In genomic region chr6:82930920-82931319, GRCh38 we compare ENCODE assay signal across 7 cellular contexts.
DNase-seq lines count a peak whose midpoint lies in the region; ATAC-seq, FAIRE-seq and TF ChIP-seq lines count a peak whose summit lies in the region.
"Not testable (repeated sequence)": the region's sequence is repeated elsewhere in the genome, so short reads cannot be mapped to it uniquely, and the experiment has no call there.

No MANE protein-coding gene starts in this region.

- intact Hi-C loops in HCT116 (cut with micrococcal nuclease); OCI-LY7 (cut with micrococcal nuclease; ENCODE audit: unreplicated experiment); K562 (cut with micrococcal nuclease): not testable (repeated sequence)

- not testable (repeated sequence) for H3K18ac ChIP-seq in mesendoderm (ENCODE audit: low read length)

- not testable (repeated sequence) for H3K79me2 ChIP-seq in HCT116 (ENCODE audit: insufficient read depth, low read length); OCI-LY7 (ENCODE audit: insufficient read depth, low read depth, low read length); K562 (ENCODE audit: control insufficient read depth, insufficient read depth, low read length); mesendoderm (ENCODE audit: control insufficient read depth, insufficient read depth, low read length)

- WGBS in K562 (ENCODE audit: insufficient coverage, low coverage, missing lambda C conversion rate) = 93% methylated on average over 3 of the region's 3 CpGs
- no CpG with 5 or more reads among the region's 3 CpGs for WGBS in mesendoderm (ENCODE audit: extremely low coverage, insufficient coverage, low lambda C conversion rate)

- H3K4me3 ChIP-seq in HCT116 (replicated peaks in 1 of 2; ENCODE audit: low read depth in 1 of 2, low read length in 2 of 2); OCI-LY7 (ENCODE audit: low read depth, low read length, poor library complexity, severe bottlenecking); K562; mesendoderm (ENCODE audit: low read length): not testable (repeated sequence)

- in situ Hi-C loops in K562 (cut with MboI) = not testable (repeated sequence)

- TF ChIP-seq RAD21 in HCT116 (IDR thresholded peaks at IDR 0.05; ENCODE audit: low read depth); K562 (CRISPR knock-in tag; conservative IDR thresholded peaks at IDR 0.05 in 1 of 2, IDR thresholded peaks at IDR 0.05 in 1 of 2): not testable (repeated sequence)

- peaks cover 0 to 15% of the 10 kb centered on the region in 2 experiments; a peak in 2 of 4 replicates for H3K36me3 ChIP-seq in HCT116 (ENCODE audit: control insufficient read depth in 1 of 2, insufficient read depth in 2 of 2, low read length in 2 of 2)
- H3K36me3 ChIP-seq in OCI-LY7 (ENCODE audit: insufficient read depth, low read length) = peaks cover 20% of the 10 kb centered on the region
- not testable (repeated sequence) for H3K36me3 ChIP-seq in K562 (ENCODE audit: control insufficient read depth, insufficient read depth, low read length); mesendoderm (ENCODE audit: control insufficient read depth, insufficient read depth, low read length)

- not testable (repeated sequence) for TF ChIP-seq POLR2A in HCT116 (IDR thresholded peaks at IDR 0.05; ENCODE audit: borderline replicate concordance, extremely low read depth, insufficient read depth, insufficient read length); K562 (conservative IDR thresholded peaks at IDR 0.05); erythroblast (IDR thresholded peaks at IDR 0.05; ENCODE audit: low read length)

- H2BK5ac ChIP-seq in mesendoderm (ENCODE audit: low read length) = not testable (repeated sequence)

- not testable (repeated sequence) for H2AK5ac ChIP-seq in mesendoderm (ENCODE audit: low read length)

- not testable (repeated sequence) for H3K4me1 ChIP-seq in HCT116 (ENCODE audit: control insufficient read depth in 1 of 2, insufficient read depth in 2 of 2, low read length in 2 of 2); OCI-LY7 (ENCODE audit: insufficient read depth, low read length, poor library complexity, severe bottlenecking); K562 (replicated peaks in 1 of 2; ENCODE audit: control insufficient read depth in 2 of 2, insufficient read depth in 2 of 2, low read length in 2 of 2); mesendoderm (ENCODE audit: control insufficient read depth, low read depth, low read length)

- not testable (repeated sequence) for H3K79me1 ChIP-seq in mesendoderm (ENCODE audit: low read length)

- H3K9me2 ChIP-seq in HCT116 (ENCODE audit: insufficient read depth); OCI-LY7 (ENCODE audit: insufficient read depth, low read length): not testable (repeated sequence)

- H3K4ac ChIP-seq in mesendoderm (ENCODE audit: low read depth, low read length) = not testable (repeated sequence)

- RAD21 ChIA-PET in HCT116 (lab: Charles Lee; ENCODE audit: low non-redundant PET in 1 of 2, low total read pairs in 2 of 2, uncharacterized antibody in 2 of 2, unreplicated experiment in 2 of 2) = not testable (repeated sequence)

- not testable (repeated sequence) for H3K56ac ChIP-seq in mesendoderm (ENCODE audit: low read length)

- H3K9me1 ChIP-seq in K562 (ENCODE audit: control insufficient read depth, insufficient read depth, low read length) = not testable (repeated sequence)

- not testable (repeated sequence) for TF ChIP-seq CTCF in HCT116 (IDR thresholded peaks at IDR 0.05 in 2 of 3, conservative IDR thresholded peaks at IDR 0.05 in 1 of 3; ENCODE audit: borderline replicate concordance in 1 of 3, insufficient read depth in 1 of 3, low read depth in 2 of 3, low read length in 2 of 3); OCI-LY7 (conservative IDR thresholded peaks at IDR 0.05; ENCODE audit: low read length); K562 (IDR thresholded peaks at IDR 0.05 in 2 of 3, conservative IDR thresholded peaks at IDR 0.05 in 1 of 3; ENCODE audit: insufficient read depth in 2 of 3, low read depth in 1 of 3, low read length in 3 of 3)

- not testable (repeated sequence) for H4K5ac ChIP-seq in mesendoderm (ENCODE audit: low read length)

- BruUV-seq in HCT116 (replicated peaks; lab: Mats Ljungman, UMichigan); OCI-LY7 (replicated peaks; lab: Mats Ljungman, UMichigan); K562 (replicated peaks; lab: Mats Ljungman, UMichigan): not testable (repeated sequence)

- not testable (repeated sequence) for H3K4me2 ChIP-seq in HCT116 (ENCODE audit: low read length); OCI-LY7 (ENCODE audit: low read length); K562 (ENCODE audit: insufficient read depth, low read length); mesendoderm (ENCODE audit: low read length)

- DNase-seq in DMS53 (lab: John Stamatoyannopoulos, UW) (peak; percentile 9), OCI-LY7 (ENCODE audit: low spot score) (peak; percentile 3), erythroblast (lab: John Stamatoyannopoulos, UW) (peak; percentile 1 to 11), mesendoderm (peak; percentile 17)
- not testable (repeated sequence) for DNase-seq in HCT116 (ENCODE audit: low read depth, low spot score); HTR-8/SVneo (ENCODE audit: insufficient read length, low spot score); K562 (ENCODE audit: extremely low read depth in 1 of 4, low spot score in 3 of 4)

- H3K27ac ChIP-seq in HCT116 (ENCODE audit: low read depth, low read length); OCI-LY7 (ENCODE audit: low read depth, low read length, poor library complexity, severe bottlenecking); K562 (ENCODE audit: extremely low read depth, low read depth, low read length); mesendoderm (ENCODE audit: low read depth, low read length): not testable (repeated sequence)

- not testable (repeated sequence) for H2BK15ac ChIP-seq in mesendoderm (replicated peaks; ENCODE audit: low read depth)

- not testable (repeated sequence) for ATAC-seq in HCT116, K562

- peak; percentile 70 for FAIRE-seq in HTR-8/SVneo (lab: Jason Lieb, UNC)
- FAIRE-seq in K562 (lab: Jason Lieb, UNC) = not testable (repeated sequence)

- not testable (repeated sequence) for H3K27me3 ChIP-seq in HCT116 (ENCODE audit: insufficient read depth, low read length); K562 (ENCODE audit: control insufficient read depth in 2 of 2, insufficient read depth in 2 of 2, low read length in 2 of 2); mesendoderm (ENCODE audit: insufficient read depth, low read length, poor library complexity)

- H2BK120ac ChIP-seq in mesendoderm (ENCODE audit: low read depth, low read length) = not testable (repeated sequence)

- not testable (repeated sequence) for H4K8ac ChIP-seq in mesendoderm (ENCODE audit: low read depth, low read length)

- POLR2A ChIA-PET in HCT116 (lab: Charles Lee); OCI-LY7 (lab: Charles Lee); K562 (lab: Yijun Ruan, JAX): not testable (repeated sequence)

- H3K23ac ChIP-seq in mesendoderm (ENCODE audit: low read length) = not testable (repeated sequence)

- H4K20me1 ChIP-seq in HCT116 (ENCODE audit: insufficient read depth); OCI-LY7 (ENCODE audit: insufficient read depth, low read length); K562 (replicated peaks; ENCODE audit: control insufficient read depth, insufficient read depth, low read length): not testable (repeated sequence)

- not testable (repeated sequence) for TF ChIP-seq EP300 in K562 (IDR thresholded peaks at IDR 0.05; ENCODE audit: low read length)

- H2AFZ ChIP-seq in HCT116 (ENCODE audit: low read depth, low read length, poor library complexity, severe bottlenecking); OCI-LY7 (ENCODE audit: low read length); K562 (ENCODE audit: low read depth, low read length): not testable (repeated sequence)

- H3K9me3 ChIP-seq in HCT116 (ENCODE audit: control insufficient read depth in 1 of 2, insufficient read depth in 1 of 2, low read depth in 1 of 2, low read length in 2 of 2) = not testable (repeated sequence)
- peaks cover 31% of the 10 kb centered on the region for H3K9me3 ChIP-seq in OCI-LY7 (ENCODE audit: low read length)
- H3K9me3 ChIP-seq in K562 (replicated peaks; ENCODE audit: control insufficient read depth, insufficient read depth, low read depth, low read length) = peaks cover 23% of the 10 kb centered on the region

- H3K9ac ChIP-seq in HCT116 (ENCODE audit: low read length); K562 (ENCODE audit: insufficient read depth in 1 of 2, low read depth in 2 of 2, low read length in 2 of 2); mesendoderm (ENCODE audit: low read length): not testable (repeated sequence)

- CTCF ChIA-PET in HCT116 (lab: Charles Lee); OCI-LY7 (lab: Charles Lee; ENCODE audit: unreplicated experiment); K562 (lab: Yijun Ruan, JAX; ENCODE audit: low intra/inter-chr PET ratio): not testable (repeated sequence)

TF ChIP-seq in HCT116, 20 proteins besides CTCF, POLR2A, EP300 and RAD21:
- peak; percentile 57; the same call in 1 of the 2 replicates for TF ChIP-seq CBX3 (IDR thresholded peaks at IDR 0.05; ENCODE audit: low read depth)

TF ChIP-seq in K562, 482 proteins besides CTCF, POLR2A, EP300 and RAD21 (continues in another document):
- 0 out of 2 replicates have a peak, but pooled peaks have one; percentile 28 for TF ChIP-seq XRCC3 (IDR thresholded peaks at IDR 0.05)
